15 cellular contexts compared by ENCODE assay signal in genomic region chr2:68379184-68379708, GRCh38. TPM values are rescaled to one million over a fixed set of nuclear protein-coding genes. Genes with fewer than 3 reads are reported as not detected.
DNase-seq lines count a peak whose midpoint lies in the region; ATAC-seq, FAIRE-seq and TF ChIP-seq lines count a peak whose summit lies in the region.
"Had no signal": no experiment of that assay in that cellular context is flagged by ENCODE, and none has a peak within 500 bp of the region (broad histone marks: within the 10 kb centered on the region; RNA-seq: fewer than 3 reads in every experiment).

No MANE protein-coding gene starts in this region.

- TF ChIP-seq CTCF in activated CD8-positive, alpha-beta T cell treated with anti-CD3 and anti-CD28 coated beads for 36 hours (IDR thresholded peaks at IDR 0.05): no peak

- DNase-seq in activated gamma-delta T cell treated with Interleukin-2 at 50 U/mL for 16 hours (peak; percentile 30), activated gamma-delta T cell (lab: John Stamatoyannopoulos, UW) (no peak), posterior vena cava (ENCODE audit: low spot score) (no peak), small intestine (no peak)
- peak; percentile 72 for DNase-seq in activated CD8-positive, alpha-beta T cell treated with anti-CD3 and anti-CD28 coated beads for 36 hours
- DNase-seq in stimulated activated effector memory CD8-positive, alpha-beta T cell treated with anti-CD3 and anti-CD28 coated beads, Interleukin-12 subunit alpha, Interleukin-12 subunit beta, amount 100 ng/mL, for 72 hours (ENCODE audit: low spot score in 2 of 2): peak in 1 of 2 donors; percentile 70
- DNase-seq: foreskin fibroblast; GDM1; stimulated activated CD4-positive, alpha-beta T cell treated with anti-CD3 and anti-CD28 coated beads, Interleukin-2, amount 100 ng/mL, for 24 hours; transverse colon had no signal

- FAIRE-seq in small intestine (lab: Jason Lieb, UNC): no peak

- H3K36me3 ChIP-seq in small intestine (ENCODE audit: control insufficient read depth in 2 of 2, insufficient read depth in 2 of 2, low read length in 2 of 2): no peaks in the 10 kb centered on the region
- H3K36me3 ChIP-seq: SJSA1, transverse colon had no signal

- no peak overlapping the region for H3K4me3 ChIP-seq in small intestine (ENCODE audit: low read depth in 1 of 2, low read length in 2 of 2)
- H3K4me3 ChIP-seq: SJSA1, transverse colon had no signal

- H3K4me3 Mint-ChIP-seq in activated CD8-positive, alpha-beta T cell treated with anti-CD3 and anti-CD28 coated beads for 36 hours: peak overlapping the region; percentile 26
- peak overlapping the region; percentile 67 for H3K4me3 Mint-ChIP-seq in stimulated activated effector memory CD8-positive, alpha-beta T cell treated with anti-CD3 and anti-CD28 coated beads, Interleukin-12 subunit alpha, Interleukin-12 subunit beta, amount 100 ng/mL, for 72 hours

- CTCF ChIA-PET in activated CD8-positive, alpha-beta T cell treated with anti-CD3 and anti-CD28 coated beads for 36 hours (lab: Charles Lee): interaction anchor here (0.6 to 3.4 kb wide), 6 partner anchors 10 to 74 kb away, joined by 3 to 25 read pairs (median 4); no protein-coding TSS in a partner anchor

- POLR2A ChIA-PET in activated CD8-positive, alpha-beta T cell treated with anti-CD3 and anti-CD28 coated beads for 36 hours (lab: Charles Lee): interaction anchor here (0.7 to 2.0 kb wide), 3 partner anchors 8 to 40 kb away, joined by 3 to 9 read pairs (median 3); no protein-coding TSS in a partner anchor

- peak overlapping the region; percentile 90 for H3K27ac Mint-ChIP-seq in activated CD8-positive, alpha-beta T cell treated with anti-CD3 and anti-CD28 coated beads for 36 hours
- H3K27ac Mint-ChIP-seq in stimulated activated effector memory CD8-positive, alpha-beta T cell treated with anti-CD3 and anti-CD28 coated beads, Interleukin-12 subunit alpha, Interleukin-12 subunit beta, amount 100 ng/mL, for 72 hours: peak overlapping the region; percentile 84

- peaks cover 6% of the 10 kb centered on the region for H3K36me3 Mint-ChIP-seq in activated CD8-positive, alpha-beta T cell treated with anti-CD3 and anti-CD28 coated beads for 36 hours (ENCODE audit: low read depth)
- peaks cover 52% of the 10 kb centered on the region for H3K36me3 Mint-ChIP-seq in stimulated activated effector memory CD8-positive, alpha-beta T cell treated with anti-CD3 and anti-CD28 coated beads, Interleukin-12 subunit alpha, Interleukin-12 subunit beta, amount 100 ng/mL, for 72 hours

- intact Hi-C loops in activated CD8-positive, alpha-beta T cell treated with anti-CD3 and anti-CD28 coated beads for 36 hours (cut with micrococcal nuclease): no loop called here
- intact Hi-C loops in posterior vena cava (cut with DNase I): no loop called here

- 58 to 69% (median 67%) methylated on average over 4 of the region's 4 CpGs for WGBS in small intestine, 3 donors

- no peak overlapping the region for H3K27ac ChIP-seq in small intestine (ENCODE audit: low read depth in 1 of 2, low read length in 1 of 2)
- H3K27ac ChIP-seq: SJSA1, transverse colon had no signal

- H3K4me1 Mint-ChIP-seq in activated CD8-positive, alpha-beta T cell treated with anti-CD3 and anti-CD28 coated beads for 36 hours (ENCODE audit: low read depth): peaks cover 51% of the 10 kb centered on the region
- H3K4me1 Mint-ChIP-seq in stimulated activated effector memory CD8-positive, alpha-beta T cell treated with anti-CD3 and anti-CD28 coated beads, Interleukin-12 subunit alpha, Interleukin-12 subunit beta, amount 100 ng/mL, for 72 hours: peaks cover 87% of the 10 kb centered on the region

- ATAC-seq in HG02678 (IDR thresholded peaks at IDR 0.05; ENCODE audit: unreplicated experiment) (peak; percentile 42), GM19397 (IDR thresholded peaks at IDR 0.05; ENCODE audit: unreplicated experiment) (no peak)
- peak; percentile 92 for ATAC-seq in activated CD8-positive, alpha-beta T cell treated with anti-CD3 and anti-CD28 coated beads for 36 hours
- ATAC-seq in stimulated activated effector memory CD8-positive, alpha-beta T cell treated with anti-CD3 and anti-CD28 coated beads, Interleukin-12 subunit alpha, Interleukin-12 subunit beta, amount 100 ng/mL, for 72 hours: peak; percentile 92
- ATAC-seq: left lobe of liver had no signal

- H3K27me3 ChIP-seq in small intestine (ENCODE audit: control insufficient read depth in 2 of 2, insufficient read depth in 2 of 2, low read length in 2 of 2): no peaks in the 10 kb centered on the region
- H3K27me3 ChIP-seq: SJSA1, transverse colon had no signal

- peaks cover 8% of the 10 kb centered on the region for H3K27me3 Mint-ChIP-seq in activated CD8-positive, alpha-beta T cell treated with anti-CD3 and anti-CD28 coated beads for 36 hours

- H3K9me3 ChIP-seq in small intestine (ENCODE audit: control insufficient read depth, low read depth): no peaks in the 10 kb centered on the region
- H3K9me3 ChIP-seq: SJSA1, transverse colon had no signal

- no peaks in the 10 kb centered on the region for H3K4me1 ChIP-seq in small intestine (ENCODE audit: control insufficient read depth in 2 of 2, insufficient read depth in 1 of 2, low read depth in 1 of 2, low read length in 1 of 2)
- H3K4me1 ChIP-seq: SJSA1, transverse colon had no signal

- no peaks in the 10 kb centered on the region for H3K9me3 Mint-ChIP-seq in activated CD8-positive, alpha-beta T cell treated with anti-CD3 and anti-CD28 coated beads for 36 hours
- H3K9me3 Mint-ChIP-seq in stimulated activated effector memory CD8-positive, alpha-beta T cell treated with anti-CD3 and anti-CD28 coated beads, Interleukin-12 subunit alpha, Interleukin-12 subunit beta, amount 100 ng/mL, for 72 hours: no peaks in the 10 kb centered on the region

RNA-seq across cellular contexts. Expression of gene PLEK, which starts 14.2 kb away (rescaled TPM):
- 1 to 10 TPM; 4.8 to 6.0 TPM for total RNA-seq in activated CD8-positive, alpha-beta T cell treated with anti-CD3 and anti-CD28 coated beads for 36 hours
- 10 to 100 TPM; 10.8 to 22.7 TPM for total RNA-seq in posterior vena cava
- 1 to 10 TPM; 2.5 to 6.2 (median 4.3) TPM for polyA plus RNA-seq in small intestine
- total RNA-seq: SJSA1 had no signal

RNA-seq across cellular contexts. Expression of gene CNRIP1, which starts 59.5 kb away (rescaled TPM):
- not detected for total RNA-seq in activated CD8-positive, alpha-beta T cell treated with anti-CD3 and anti-CD28 coated beads for 36 hours
- total RNA-seq in posterior vena cava: 10 to 100 TPM; 27.6 to 32.2 TPM
- 10 to 100 TPM in 1 of 3 donors, 1 to 10 TPM in 1, not detected in 1; 9.2 to 15.5 TPM for polyA plus RNA-seq in small intestine
- total RNA-seq: activated CD8-positive, alpha-beta memory T cell treated with anti-CD3 and anti-CD28 coated beads for 36 hours had no signal

Comparison
In these comparisons a context has a peak if more than half of its experiments do, and no peak if none do; other contexts are left out.
1. DNase-seq: peak in activated gamma-delta T cell treated with Interleukin-2 at 50 U/mL for 16 hours (single experiment) and activated CD8-positive, alpha-beta T cell treated with anti-CD3 and anti-CD28 coated beads for 36 hours (single experiment); none in activated gamma-delta T cell (single experiment), posterior vena cava (single experiment) and small intestine (single experiment).
2. RNA of gene CNRIP1, which starts 59.5 kb away (total RNA-seq): 27.6 to 32.2 TPM in posterior vena cava; not detected in activated CD8-positive, alpha-beta T cell treated with anti-CD3 and anti-CD28 coated beads for 36 hours; every median in the first group is over 10 times any median in the second.